ENCODE assay signal across 34 cellular contexts in the genomic region with DNA sequence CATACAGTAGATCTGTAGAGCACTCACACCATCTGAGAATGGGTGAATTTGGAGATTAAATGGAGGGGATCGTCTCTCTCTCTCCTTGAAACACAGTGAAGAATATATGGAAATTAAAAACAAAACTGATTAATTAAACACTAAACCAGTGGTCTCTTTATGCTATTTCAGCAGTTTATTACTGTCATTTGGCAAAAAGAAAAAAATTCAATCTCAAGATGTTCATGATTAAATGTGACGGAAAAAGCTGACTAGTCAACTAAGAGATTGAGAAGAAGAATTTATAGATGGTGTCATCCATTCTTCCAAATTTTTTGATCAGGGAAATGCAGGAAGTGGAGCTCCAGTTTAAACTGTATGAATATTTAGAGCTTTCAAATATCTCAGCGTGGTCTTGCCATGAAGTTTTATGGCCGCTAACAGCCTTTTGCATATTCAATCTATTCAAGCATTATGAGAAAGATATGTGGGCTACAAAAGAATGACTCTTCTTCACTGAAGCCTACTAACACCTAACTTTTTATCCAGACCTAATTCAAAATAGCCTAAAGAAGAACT.
"Had no signal": no experiment of that assay in that cellular context is flagged by ENCODE, and none has a peak within 500 bp of the region (broad histone marks: within the 10 kb centered on the region; RNA-seq: fewer than 3 reads in every experiment).

No MANE protein-coding gene starts in this region.

- H3K4me1 ChIP-seq: adrenal gland, foreskin keratinocyte, gastrocnemius medialis, heart left ventricle had no signal

- H3K9me3 Mint-ChIP-seq: activated CD4-positive, alpha-beta memory T cell treated with anti-CD3 and anti-CD28 coated beads for 36 hours; activated CD4-positive, alpha-beta T cell treated with anti-CD3 and anti-CD28 coated beads, Interleukin-2, amount 10 ng/mL, durations not matched to agents 24 days and 14 days; activated naive CD4-positive, alpha-beta T cell treated with anti-CD3 and anti-CD28 coated beads for 36 hours; activated naive CD4-positive, alpha-beta T cell treated with anti-CD3 and anti-CD28 coated beads, Interleukin-2, amount 50 U/mL, for 24 hours; activated naive CD8-positive, alpha-beta T cell treated with anti-CD3 and anti-CD28 coated beads for 36 hours; activated naive CD8-positive, alpha-beta T cell treated with anti-CD3 and anti-CD28 coated beads, Interleukin-2, amount 50 U/mL, for 24 hours; activated T-helper 1 cell treated with anti-CD3 and anti-CD28 coated beads, Interleukin-12 subunit alpha, Interleukin-12 subunit beta, Interleukin-2, Interleukin-4 antibody, amounts not matched to agents 30 ng/mL and 10 ng/mL and 1 ng/mL, durations not matched to agents 14 hours and 24 hours and 36 hours; activated T-helper 2 cell treated with anti-CD3 and anti-CD28 coated beads, Interferon-gamma antibody, Interleukin-2, Interleukin-4, amounts not matched to agents 10 μg/mL and 5 μg/mL and 100 μg/mL, durations not matched to agents 14 hours and 24 hours and 36 hours; effector memory CD8-positive, alpha-beta T cell had no signal

- H3K27me3 Mint-ChIP-seq: activated CD4-positive, alpha-beta memory T cell treated with anti-CD3 and anti-CD28 coated beads for 36 hours; activated CD4-positive, alpha-beta T cell treated with anti-CD3 and anti-CD28 coated beads for 36 hours; activated CD4-positive, alpha-beta T cell treated with anti-CD3 and anti-CD28 coated beads, Interleukin-2, amount 10 ng/mL, durations not matched to agents 24 days and 14 days; activated CD8-positive, alpha-beta memory T cell treated with anti-CD3 and anti-CD28 coated beads, Interleukin-2, amount 10 ng/mL, durations not matched to agents 7 days and 5 days; activated naive CD4-positive, alpha-beta T cell treated with anti-CD3 and anti-CD28 coated beads, Interleukin-2, amount 50 U/mL, for 24 hours; activated naive CD8-positive, alpha-beta T cell treated with anti-CD3 and anti-CD28 coated beads, Interleukin-2, amount 50 U/mL, for 24 hours; effector memory CD8-positive, alpha-beta T cell had no signal

- H3K27ac Mint-ChIP-seq: activated CD4-positive, alpha-beta memory T cell treated with anti-CD3 and anti-CD28 coated beads for 36 hours; activated CD4-positive, alpha-beta T cell treated with anti-CD3 and anti-CD28 coated beads for 36 hours; activated CD4-positive, alpha-beta T cell treated with anti-CD3 and anti-CD28 coated beads, Interleukin-2, amount 10 ng/mL, durations not matched to agents 24 days and 14 days; activated CD8-positive, alpha-beta memory T cell treated with anti-CD3 and anti-CD28 coated beads, Interleukin-2, amount 10 ng/mL, durations not matched to agents 7 days and 5 days; activated CD8-positive, alpha-beta T cell treated with anti-CD3 and anti-CD28 coated beads, Interleukin-2, amount 10 ng/mL, durations not matched to agents 7 days and 5 days; activated naive CD4-positive, alpha-beta T cell treated with anti-CD3 and anti-CD28 coated beads for 36 hours; activated naive CD4-positive, alpha-beta T cell treated with anti-CD3 and anti-CD28 coated beads, Interleukin-2, amount 50 U/mL, for 24 hours; activated naive CD8-positive, alpha-beta T cell treated with anti-CD3 and anti-CD28 coated beads for 36 hours; activated naive CD8-positive, alpha-beta T cell treated with anti-CD3 and anti-CD28 coated beads, Interleukin-2, amount 50 U/mL, for 24 hours; activated T-helper 1 cell treated with anti-CD3 and anti-CD28 coated beads, Interleukin-12 subunit alpha, Interleukin-12 subunit beta, Interleukin-2, Interleukin-4 antibody, amounts not matched to agents 30 ng/mL and 10 ng/mL and 1 ng/mL, durations not matched to agents 14 hours and 24 hours and 36 hours; activated T-helper 2 cell treated with anti-CD3 and anti-CD28 coated beads, Interferon-gamma antibody, Interleukin-2, Interleukin-4, amounts not matched to agents 10 μg/mL and 5 μg/mL and 100 μg/mL, durations not matched to agents 14 hours and 24 hours and 36 hours; effector memory CD8-positive, alpha-beta T cell had no signal

- H3K36me3 ChIP-seq: adrenal gland, esophagus muscularis mucosa, gastrocnemius medialis, heart left ventricle, WERI-Rb-1 had no signal

- DNase-seq: activated CD4-positive, alpha-beta memory T cell treated with anti-CD3 and anti-CD28 coated beads for 36 hours; activated CD4-positive, alpha-beta T cell treated with anti-CD3 and anti-CD28 coated beads for 36 hours; activated CD4-positive, alpha-beta T cell treated with anti-CD3 and anti-CD28 coated beads, Interleukin-2, amount 10 ng/mL, durations not matched to agents 24 days and 14 days; activated CD4-positive, CD25-positive, alpha-beta regulatory T cell; activated CD4-positive, CD25-positive, alpha-beta regulatory T cell treated with anti-CD3 and anti-CD28 coated beads, Interleukin-2, amount 50 U/mL, for 72 hours; activated CD8-positive, alpha-beta memory T cell treated with anti-CD3 and anti-CD28 coated beads, Interleukin-2, amount 10 ng/mL, durations not matched to agents 7 days and 5 days; activated CD8-positive, alpha-beta memory T cell treated with anti-CD3 and anti-CD28 coated beads, Interleukin-2, amount 50 U/mL, for 4 hours; activated CD8-positive, alpha-beta T cell treated with anti-CD3 and anti-CD28 coated beads, Interleukin-2, amount 10 ng/mL, durations not matched to agents 7 days and 5 days; activated effector memory CD4-positive, alpha-beta T cell treated with anti-CD3 and anti-CD28 coated beads, Interleukin-2, amount 50 U/mL, for 16 hours; activated naive CD4-positive, alpha-beta T cell treated with anti-CD3 and anti-CD28 coated beads for 36 hours; activated naive CD8-positive, alpha-beta T cell treated with anti-CD3 and anti-CD28 coated beads for 36 hours; activated naive CD8-positive, alpha-beta T cell treated with anti-CD3 and anti-CD28 coated beads, Interleukin-2, amount 50 U/mL, for 24 hours; activated T-cell treated with anti-CD3 and anti-CD28 coated beads, Interleukin-2, amount 50 U/mL, for 1 hour; activated T-cell treated with anti-CD3 and anti-CD28 coated beads, Interleukin-2, amount 50 U/mL, for 48 hours; adrenal gland; amygdala; aorta; body of pancreas; caudate nucleus; cortex of kidney; dermis blood vessel endothelial cell; effector CD4-positive, alpha-beta T cell; effector memory CD8-positive, alpha-beta T cell; erythroblast; foreskin keratinocyte; gastrocnemius medialis; glutamatergic neuron; heart left ventricle; T1000; WERI-Rb-1 had no signal

- H3K4me3 ChIP-seq: adrenal gland, body of pancreas, esophagus muscularis mucosa, gastrocnemius medialis, heart left ventricle had no signal

- H3K36me3 Mint-ChIP-seq: activated CD4-positive, alpha-beta memory T cell treated with anti-CD3 and anti-CD28 coated beads for 36 hours; activated CD8-positive, alpha-beta memory T cell treated with anti-CD3 and anti-CD28 coated beads, Interleukin-2, amount 10 ng/mL, durations not matched to agents 7 days and 5 days; activated naive CD8-positive, alpha-beta T cell treated with anti-CD3 and anti-CD28 coated beads for 36 hours had no signal

- H3K4me3 Mint-ChIP-seq: activated CD4-positive, alpha-beta memory T cell treated with anti-CD3 and anti-CD28 coated beads for 36 hours; activated CD4-positive, alpha-beta T cell treated with anti-CD3 and anti-CD28 coated beads for 36 hours; activated CD4-positive, alpha-beta T cell treated with anti-CD3 and anti-CD28 coated beads, Interleukin-2, amount 10 ng/mL, durations not matched to agents 24 days and 14 days; activated CD8-positive, alpha-beta memory T cell treated with anti-CD3 and anti-CD28 coated beads, Interleukin-2, amount 10 ng/mL, durations not matched to agents 7 days and 5 days; activated CD8-positive, alpha-beta T cell treated with anti-CD3 and anti-CD28 coated beads, Interleukin-2, amount 10 ng/mL, durations not matched to agents 7 days and 5 days; activated naive CD4-positive, alpha-beta T cell treated with anti-CD3 and anti-CD28 coated beads for 36 hours; activated naive CD4-positive, alpha-beta T cell treated with anti-CD3 and anti-CD28 coated beads, Interleukin-2, amount 50 U/mL, for 24 hours; activated naive CD8-positive, alpha-beta T cell treated with anti-CD3 and anti-CD28 coated beads for 36 hours; activated naive CD8-positive, alpha-beta T cell treated with anti-CD3 and anti-CD28 coated beads, Interleukin-2, amount 50 U/mL, for 24 hours; activated T-helper 1 cell treated with anti-CD3 and anti-CD28 coated beads, Interleukin-12 subunit alpha, Interleukin-12 subunit beta, Interleukin-2, Interleukin-4 antibody, amounts not matched to agents 30 ng/mL and 10 ng/mL and 1 ng/mL, durations not matched to agents 14 hours and 24 hours and 36 hours; effector memory CD8-positive, alpha-beta T cell had no signal

- H3K27me3 ChIP-seq: adrenal gland, body of pancreas, esophagus muscularis mucosa, foreskin keratinocyte, gastrocnemius medialis, heart left ventricle had no signal

- ATAC-seq: activated CD4-positive, alpha-beta T cell treated with anti-CD3 and anti-CD28 coated beads for 36 hours; activated CD8-positive, alpha-beta memory T cell treated with anti-CD3 and anti-CD28 coated beads, Interleukin-2, amount 10 ng/mL, durations not matched to agents 7 days and 5 days; activated CD8-positive, alpha-beta T cell treated with anti-CD3 and anti-CD28 coated beads, Interleukin-2, amount 10 ng/mL, durations not matched to agents 7 days and 5 days; activated naive CD8-positive, alpha-beta T cell treated with anti-CD3 and anti-CD28 coated beads, Interleukin-2, amount 50 U/mL, for 24 hours; body of pancreas; effector memory CD8-positive, alpha-beta T cell; foreskin keratinocyte; gastrocnemius medialis; heart left ventricle had no signal

- H3K9me3 ChIP-seq: adrenal gland, body of pancreas, esophagus muscularis mucosa, gastrocnemius medialis, heart left ventricle had no signal

- H3K4me1 Mint-ChIP-seq: activated CD4-positive, alpha-beta T cell treated with anti-CD3 and anti-CD28 coated beads for 36 hours; activated CD4-positive, alpha-beta T cell treated with anti-CD3 and anti-CD28 coated beads, Interleukin-2, amount 10 ng/mL, durations not matched to agents 24 days and 14 days; activated CD8-positive, alpha-beta memory T cell treated with anti-CD3 and anti-CD28 coated beads, Interleukin-2, amount 10 ng/mL, durations not matched to agents 7 days and 5 days; activated naive CD4-positive, alpha-beta T cell treated with anti-CD3 and anti-CD28 coated beads, Interleukin-2, amount 50 U/mL, for 24 hours; activated naive CD8-positive, alpha-beta T cell treated with anti-CD3 and anti-CD28 coated beads for 36 hours; activated naive CD8-positive, alpha-beta T cell treated with anti-CD3 and anti-CD28 coated beads, Interleukin-2, amount 50 U/mL, for 24 hours had no signal

- H3K27ac ChIP-seq: adrenal gland, body of pancreas, esophagus muscularis mucosa, foreskin keratinocyte, gastrocnemius medialis, heart left ventricle, WERI-Rb-1 had no signal
